Comparison of ENCODE assay signal across 18 cellular contexts in genomic region chr2:2719015-2719414, GRCh38.
"Had no signal": no experiment of that assay in that cellular context is flagged by ENCODE, and none has a peak within 500 bp of the region (broad histone marks: within the 10 kb centered on the region; RNA-seq: fewer than 3 reads in every experiment).

No MANE protein-coding gene starts in this region.

- H3K27ac Mint-ChIP-seq: activated naive CD8-positive, alpha-beta T cell treated with anti-CD3 and anti-CD28 coated beads, Interleukin-2, amount 10 ng/mL, durations not matched to agents 7 days and 5 days; endodermal cell; stimulated activated effector memory CD8-positive, alpha-beta T cell treated with anti-CD3 and anti-CD28 coated beads, Interleukin-12 subunit alpha, Interleukin-12 subunit beta, amount 100 ng/mL, for 72 hours had no signal

- H3K27me3 ChIP-seq: breast epithelium, gastrocnemius medialis had no signal

- H3K4me1 ChIP-seq: breast epithelium, gastrocnemius medialis, heart right ventricle, parathyroid adenoma had no signal

- H3K9me3 Mint-ChIP-seq: activated naive CD8-positive, alpha-beta T cell treated with anti-CD3 and anti-CD28 coated beads, Interleukin-2, amount 10 ng/mL, durations not matched to agents 7 days and 5 days; endodermal cell; stimulated activated effector memory CD8-positive, alpha-beta T cell treated with anti-CD3 and anti-CD28 coated beads, Interleukin-12 subunit alpha, Interleukin-12 subunit beta, amount 100 ng/mL, for 72 hours had no signal

- H3K27ac ChIP-seq: breast epithelium, gastrocnemius medialis, heart right ventricle, parathyroid adenoma, thoracic aorta had no signal

- H3K79me2 ChIP-seq: parathyroid adenoma had no signal

- H2AFZ ChIP-seq: parathyroid adenoma had no signal

- H3K4me3 ChIP-seq: breast epithelium, gastrocnemius medialis, heart right ventricle, thoracic aorta had no signal

- H3K9ac ChIP-seq: parathyroid adenoma had no signal

- H3K36me3 ChIP-seq: breast epithelium, gastrocnemius medialis, heart right ventricle, thoracic aorta had no signal

- H3K27me3 Mint-ChIP-seq: activated naive CD8-positive, alpha-beta T cell treated with anti-CD3 and anti-CD28 coated beads, Interleukin-2, amount 10 ng/mL, durations not matched to agents 7 days and 5 days had no signal

- H3K36me3 Mint-ChIP-seq: activated naive CD8-positive, alpha-beta T cell treated with anti-CD3 and anti-CD28 coated beads, Interleukin-2, amount 10 ng/mL, durations not matched to agents 7 days and 5 days; stimulated activated effector memory CD8-positive, alpha-beta T cell treated with anti-CD3 and anti-CD28 coated beads, Interleukin-12 subunit alpha, Interleukin-12 subunit beta, amount 100 ng/mL, for 72 hours had no signal

- ATAC-seq: activated CD4-positive, CD25-positive, alpha-beta regulatory T cell treated with anti-CD3 and anti-CD28 coated beads, Interleukin-2, amount 50 U/mL, for 24 hours; gastrocnemius medialis; heart right ventricle; left colon; stimulated activated effector memory CD8-positive, alpha-beta T cell treated with anti-CD3 and anti-CD28 coated beads, Interleukin-12 subunit alpha, Interleukin-12 subunit beta, amount 100 ng/mL, for 72 hours had no signal

- H3K9me3 ChIP-seq: breast epithelium, gastrocnemius medialis, heart right ventricle, thoracic aorta had no signal

- H3K4me3 Mint-ChIP-seq: activated naive CD8-positive, alpha-beta T cell treated with anti-CD3 and anti-CD28 coated beads, Interleukin-2, amount 10 ng/mL, durations not matched to agents 7 days and 5 days; endodermal cell; stimulated activated effector memory CD8-positive, alpha-beta T cell treated with anti-CD3 and anti-CD28 coated beads, Interleukin-12 subunit alpha, Interleukin-12 subunit beta, amount 100 ng/mL, for 72 hours had no signal

- DNase-seq: activated naive CD4-positive, alpha-beta T cell; activated naive CD8-positive, alpha-beta T cell treated with anti-CD3 and anti-CD28 coated beads, Interleukin-2, amount 10 ng/mL, durations not matched to agents 7 days and 5 days; activated T-cell treated with anti-CD3 and anti-CD28 coated beads for 4 hours; aorta; dermis blood vessel endothelial cell; endodermal cell; erythroblast; gastrocnemius medialis; heart right ventricle; left colon; midbrain; stimulated activated CD4-positive, alpha-beta T cell treated with anti-CD3 and anti-CD28 coated beads, Interleukin-12 subunit alpha, Interleukin-12 subunit beta, amount 100 ng/mL, for 4 hours; stimulated activated CD4-positive, alpha-beta T cell treated with anti-CD3 and anti-CD28 coated beads, Interleukin-2, amount 100 ng/mL, for 24 hours had no signal

- H3K4me1 Mint-ChIP-seq: activated naive CD8-positive, alpha-beta T cell treated with anti-CD3 and anti-CD28 coated beads, Interleukin-2, amount 10 ng/mL, durations not matched to agents 7 days and 5 days; endodermal cell; stimulated activated effector memory CD8-positive, alpha-beta T cell treated with anti-CD3 and anti-CD28 coated beads, Interleukin-12 subunit alpha, Interleukin-12 subunit beta, amount 100 ng/mL, for 72 hours had no signal
